Comparison of ENCODE assay signal across 20 cellular contexts in the genomic region with DNA sequence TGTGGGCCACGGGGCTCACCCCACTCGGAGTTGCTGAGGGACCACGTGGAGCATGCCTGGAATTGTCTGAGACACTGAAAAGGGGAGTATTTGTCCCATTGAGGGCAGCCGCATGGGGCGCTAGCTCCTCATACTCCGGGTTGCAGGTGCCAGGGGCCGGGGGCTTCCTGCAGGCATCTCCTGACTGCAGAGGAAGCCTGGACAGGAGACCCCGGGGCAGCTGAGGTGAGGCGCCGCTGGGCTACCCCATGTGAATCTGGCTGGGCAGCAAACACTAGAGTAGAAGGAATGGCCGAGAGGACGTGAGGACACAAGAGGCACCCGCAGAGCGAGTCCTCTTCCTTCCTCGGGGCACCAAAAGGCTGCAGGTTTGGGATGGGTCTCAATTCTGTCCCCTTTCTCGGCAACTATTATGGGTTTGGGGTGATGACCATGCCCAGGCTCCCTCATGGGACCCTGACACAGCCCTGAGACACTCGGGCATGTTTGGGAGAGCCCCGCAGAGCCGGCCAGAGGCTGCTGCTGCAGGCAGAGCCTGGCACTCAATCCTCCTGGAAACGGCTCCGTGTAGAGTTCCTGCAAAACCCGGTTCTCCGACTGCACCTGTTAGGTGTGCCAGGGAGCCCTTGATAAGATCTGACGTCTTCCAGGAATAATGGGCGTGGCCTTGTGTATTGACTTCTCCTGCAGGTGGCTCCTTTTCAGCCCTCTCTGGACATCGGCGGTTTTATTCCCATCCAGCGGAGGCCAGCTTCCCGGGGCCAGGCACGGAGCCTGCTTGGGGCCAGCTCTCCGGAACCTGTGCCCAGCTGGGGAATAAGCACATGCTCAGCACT.
A peak's percentile ranks its signal among the peaks of the same experiment; 100 is the strongest.
DNase-seq lines count a peak whose midpoint lies in the region; ATAC-seq, FAIRE-seq and TF ChIP-seq lines count a peak whose summit lies in the region.
"Had no signal": no experiment of that assay in that cellular context is flagged by ENCODE, and none has a peak within 500 bp of the region (broad histone marks: within the 10 kb centered on the region; RNA-seq: fewer than 3 reads in every experiment).

No MANE protein-coding gene starts in this region.

- H3K79me2 ChIP-seq in HCT116 (ENCODE audit: insufficient read depth, low read length) = no peaks in the 10 kb centered on the region

- ATAC-seq in HCT116 (peak; percentile 54), GM19351 (IDR thresholded peaks at IDR 0.05; ENCODE audit: unreplicated experiment) (no peak)
- ATAC-seq: K562, T-helper 17 cell had no signal

- 60% methylated on average over 30 of the region's 31 CpGs for WGBS in prostate gland

- no TSS peak for BruUV-seq in HCT116 (replicated peaks; lab: Mats Ljungman, UMichigan)

- TF ChIP-seq RAD21 in HCT116 (IDR thresholded peaks at IDR 0.05; ENCODE audit: low read depth) = no peak

- POLR2A ChIA-PET in HCT116 (lab: Charles Lee) = no interaction called here

- no peak overlapping the region for H3K27ac ChIP-seq in HCT116 (ENCODE audit: low read depth, low read length)
- no peak overlapping the region for H3K27ac ChIP-seq in colonic mucosa
- H3K27ac ChIP-seq in prostate gland = no peak overlapping the region
- H3K27ac ChIP-seq: sigmoid colon had no signal

- H3K27me3 ChIP-seq in HCT116 (ENCODE audit: insufficient read depth, low read length) (no peaks in the 10 kb centered on the region), colonic mucosa (no peaks in the 10 kb centered on the region), prostate gland (replicated peaks; ENCODE audit: insufficient read depth) (no peaks in the 10 kb centered on the region)
- H3K27me3 ChIP-seq: sigmoid colon had no signal

- H3K9ac ChIP-seq in HCT116 (ENCODE audit: low read length) (no peak overlapping the region), colonic mucosa (ENCODE audit: low read depth in 2 of 2, low read length in 2 of 2) (peak overlapping the region in 1 of 2 donors; percentile 5)

- intact Hi-C loops in HCT116 (cut with micrococcal nuclease) = no loop called here
- intact Hi-C loops in colonic mucosa (cut with DNase I) = no loop called here
- intact Hi-C loops in prostate gland (cut with DNase I) = loop anchor here (10.0 kb wide), 1 partner anchor 49 kb away; no protein-coding TSS in a partner anchor

- no peak for DNase-seq in HCT116 (ENCODE audit: low read depth, low spot score)
- peak; percentile 72 for DNase-seq in NCI-H510A treated with DMSO at 0.1 percent for 48 hours (lab: John Stamatoyannopoulos, UW)
- peak; percentile 78 for DNase-seq in colonic mucosa
- peak; percentile 87 for DNase-seq in prostate gland (ENCODE audit: low spot score)
- no peak for DNase-seq in urothelium cell line (ENCODE audit: low spot score)
- DNase-seq in DMS79 treated with DMSO at 0.1 percent for 48 hours (lab: John Stamatoyannopoulos, UW) = no peak
- DNase-seq: activated CD4-positive, CD25-positive, alpha-beta regulatory T cell treated with anti-CD3 and anti-CD28 coated beads, Interleukin-2, amount 50 U/mL, for 72 hours; amygdala; cerebellar nuclear complex; GOT3; hippocampal formation; kidney glomerular epithelial cell; NCI-H1048; NCI-H2171 treated with DMSO at 0.1 percent for 48 hours; SHP77; sigmoid colon; T-helper 17 cell had no signal

- H3K9me2 ChIP-seq in HCT116 (ENCODE audit: insufficient read depth) = no peaks in the 10 kb centered on the region

- H3K9me3 ChIP-seq in HCT116 (ENCODE audit: control insufficient read depth in 1 of 2, insufficient read depth in 1 of 2, low read depth in 1 of 2, low read length in 2 of 2) (no peaks in the 10 kb centered on the region), colonic mucosa (no peaks in the 10 kb centered on the region), prostate gland (no peaks in the 10 kb centered on the region)
- H3K9me3 ChIP-seq: sigmoid colon had no signal

- RAD21 ChIA-PET in HCT116 (lab: Charles Lee; ENCODE audit: low non-redundant PET in 1 of 2, low total read pairs in 2 of 2, uncharacterized antibody in 2 of 2, unreplicated experiment in 2 of 2) = no interaction called here

- H3K4me1 ChIP-seq in HCT116 (ENCODE audit: control insufficient read depth in 1 of 2, insufficient read depth in 2 of 2, low read length in 2 of 2) (peaks cover 4 to 5% of the 10 kb centered on the region in 2 experiments; a peak in 2 of 4 replicates), colonic mucosa (no peaks in the 10 kb centered on the region), prostate gland (replicated peaks) (no peaks in the 10 kb centered on the region)

- TF ChIP-seq CTCF in HCT116 (IDR thresholded peaks at IDR 0.05 in 2 of 3, conservative IDR thresholded peaks at IDR 0.05 in 1 of 3; ENCODE audit: borderline replicate concordance in 1 of 3, insufficient read depth in 1 of 3, low read depth in 2 of 3, low read length in 2 of 3) (no peak), colonic mucosa (IDR thresholded peaks at IDR 0.05) (no peak), prostate gland (IDR thresholded peaks at IDR 0.05) (peak in 1 of 4 experiments; percentile 13)

- H4K20me1 ChIP-seq in HCT116 (ENCODE audit: insufficient read depth) = no peaks in the 10 kb centered on the region

- H2AFZ ChIP-seq in HCT116 (ENCODE audit: low read depth, low read length, poor library complexity, severe bottlenecking) = no peak overlapping the region

- H3K4me3 ChIP-seq in HCT116 (replicated peaks in 1 of 2; ENCODE audit: low read depth in 1 of 2, low read length in 2 of 2) (no peak overlapping the region), colonic mucosa (no peak overlapping the region), prostate gland (no peak overlapping the region)
- H3K4me3 ChIP-seq: K562, sigmoid colon had no signal

- FAIRE-seq in urothelium cell line (lab: Jason Lieb, UNC) = no peak
- FAIRE-seq: endometrium, K562 had no signal

- no peak overlapping the region for H3K4me2 ChIP-seq in HCT116 (ENCODE audit: low read length)

- H3K36me3 ChIP-seq in HCT116 (ENCODE audit: control insufficient read depth in 1 of 2, insufficient read depth in 2 of 2, low read length in 2 of 2) (no peaks in the 10 kb centered on the region), colonic mucosa (no peaks in the 10 kb centered on the region), prostate gland (no peaks in the 10 kb centered on the region)

- TF ChIP-seq POLR2A in HCT116 (IDR thresholded peaks at IDR 0.05; ENCODE audit: borderline replicate concordance, extremely low read depth, insufficient read depth, insufficient read length) (no peak), prostate gland (IDR thresholded peaks at IDR 0.05) (no peak)

- CTCF ChIA-PET in HCT116 (lab: Charles Lee) = interaction anchor here (1.3 kb wide), 1 partner anchor 11 kb away, joined by 5 read pairs; no protein-coding TSS in a partner anchor

TF ChIP-seq in HCT116, 20 proteins besides CTCF, POLR2A, EP300 and RAD21:
- TF ChIP-seq REST (IDR thresholded peaks at IDR 0.05; ENCODE audit: low read depth) (no peak), SIN3A (IDR thresholded peaks at IDR 0.05; ENCODE audit: low read depth) (no peak)

Comparison
In these comparisons a context has a peak if more than half of its experiments do, and no peak if none do; other contexts are left out.
1. DNase-seq: peak in NCI-H510A treated with DMSO at 0.1 percent for 48 hours (single experiment), colonic mucosa (single experiment) and prostate gland (single experiment); none in HCT116 (single experiment), urothelium cell line (single experiment) and DMS79 treated with DMSO at 0.1 percent for 48 hours (single experiment).